Comparison of ENCODE assay signal across 1 cellular context in the genomic region with DNA sequence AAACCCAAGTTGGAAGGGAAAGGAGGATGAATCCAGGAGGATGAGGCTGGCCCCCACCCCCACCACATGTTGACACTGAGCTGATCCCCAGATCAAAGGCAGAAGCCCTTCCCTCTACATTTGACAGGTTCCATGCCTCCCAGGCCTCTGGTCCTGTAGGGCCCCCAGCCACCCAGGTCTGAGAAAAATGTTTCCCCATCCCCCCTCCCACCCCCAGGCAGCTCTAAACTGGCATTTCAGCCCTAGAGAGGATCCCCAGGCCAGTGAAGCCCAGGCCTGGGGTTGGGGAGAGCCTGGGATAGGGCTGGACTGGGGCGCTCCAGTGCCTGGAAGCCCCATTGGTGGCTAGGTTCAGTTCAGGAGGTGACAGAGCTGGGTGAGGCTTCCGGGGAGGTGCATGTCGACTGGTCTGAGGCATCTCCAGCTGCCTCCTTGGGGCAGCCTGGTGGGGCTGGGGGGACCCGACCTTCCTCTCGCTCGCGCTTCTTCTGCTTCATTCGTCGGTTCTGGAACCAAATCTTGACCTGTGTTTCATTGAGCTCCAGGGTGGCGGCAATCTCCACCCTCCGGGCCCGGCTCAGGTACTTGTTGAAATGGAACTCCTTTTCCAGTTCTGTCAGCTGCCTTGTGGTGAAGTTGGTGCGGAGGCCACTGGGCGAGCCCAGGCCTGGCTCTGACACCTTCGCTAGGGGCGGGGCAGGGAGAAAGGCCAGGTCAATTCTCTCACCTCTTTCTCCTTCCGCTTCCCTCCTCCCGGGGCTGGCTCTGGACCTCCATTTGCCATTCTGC.
TF ChIP-seq lines count a peak whose summit lies in the region.

No MANE protein-coding gene starts in this region.

TF ChIP-seq in HepG2, 621 proteins besides CTCF, POLR2A, EP300 and RAD21:
- TF ChIP-seq, protein P1, sequence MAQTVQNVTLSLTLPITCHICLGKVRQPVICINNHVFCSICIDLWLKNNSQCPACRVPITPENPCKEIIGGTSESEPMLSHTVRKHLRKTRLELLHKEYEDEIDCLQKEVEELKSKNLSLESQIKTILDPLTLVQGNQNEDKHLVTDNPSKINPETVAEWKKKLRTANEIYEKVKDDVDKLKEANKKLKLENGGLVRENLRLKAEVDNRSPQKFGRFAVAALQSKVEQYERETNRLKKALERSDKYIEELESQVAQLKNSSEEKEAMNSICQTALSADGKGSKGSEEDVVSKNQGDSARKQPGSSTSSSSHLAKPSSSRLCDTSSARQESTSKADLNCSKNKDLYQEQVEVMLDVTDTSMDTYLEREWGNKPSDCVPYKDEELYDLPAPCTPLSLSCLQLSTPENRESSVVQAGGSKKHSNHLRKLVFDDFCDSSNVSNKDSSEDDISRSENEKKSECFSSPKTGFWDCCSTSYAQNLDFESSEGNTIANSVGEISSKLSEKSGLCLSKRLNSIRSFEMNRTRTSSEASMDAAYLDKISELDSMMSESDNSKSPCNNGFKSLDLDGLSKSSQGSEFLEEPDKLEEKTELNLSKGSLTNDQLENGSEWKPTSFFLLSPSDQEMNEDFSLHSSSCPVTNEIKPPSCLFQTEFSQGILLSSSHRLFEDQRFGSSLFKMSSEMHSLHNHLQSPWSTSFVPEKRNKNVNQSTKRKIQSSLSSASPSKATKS (CRISPR knock-in tag; IDR thresholded peaks at IDR 0.05): no peak
